ENCODE assay signal across 23 cellular contexts in genomic region chr7:158854681-158855081, GRCh38. TPM values are rescaled to one million over a fixed set of nuclear protein-coding genes. Genes with fewer than 3 reads are reported as not detected.
A peak's percentile ranks its signal among the peaks of the same experiment; 100 is the strongest.
DNase-seq lines count a peak whose midpoint lies in the region; ATAC-seq, FAIRE-seq and TF ChIP-seq lines count a peak whose summit lies in the region.
"Had no signal": no experiment of that assay in that cellular context is flagged by ENCODE, and none has a peak within 500 bp of the region (broad histone marks: within the 10 kb centered on the region; RNA-seq: fewer than 3 reads in every experiment).

No MANE protein-coding gene starts in this region.

- H2BK120ac ChIP-seq in neuronal stem cell (ENCODE audit: low read depth, low read length): no peak overlapping the region

- H3K79me1 ChIP-seq in neuronal stem cell (ENCODE audit: low read depth, low read length): peaks cover 4% of the 10 kb centered on the region

- H3K4ac ChIP-seq in neuronal stem cell (ENCODE audit: low read length): no peak overlapping the region

- peaks cover 23% of the 10 kb centered on the region for H3K4me1 Mint-ChIP-seq in activated CD4-positive, alpha-beta T cell treated with anti-CD3 and anti-CD28 coated beads for 36 hours

- no peak overlapping the region for H4K8ac ChIP-seq in neuronal stem cell (ENCODE audit: low read depth, low read length)

- in situ Hi-C loops in K562 (cut with MboI): no loop called here

- DNase-seq in activated CD4-positive, alpha-beta T cell treated with anti-CD3 and anti-CD28 coated beads for 36 hours: no peak
- DNase-seq in activated CD4-positive, alpha-beta T cell treated with anti-CD3 and anti-CD28 coated beads, Interleukin-2, amount 50 U/mL, for 1 hour: no peak
- DNase-seq in Karpas-422 (peak; percentile 50), K562 (ENCODE audit: extremely low read depth in 1 of 4, low spot score in 3 of 4) (no peak), neuronal stem cell (ENCODE audit: low spot score) (no peak), iPS-NIHi7 (ENCODE audit: extremely low spot score) (no peak), SKM-1 (lab: John Stamatoyannopoulos, UW; ENCODE audit: unreplicated experiment) (no peak), COLO829 (ENCODE audit: low spot score) (no peak)
- DNase-seq: central memory CD4-positive, alpha-beta T cell; heart left ventricle; KBM-7; NCI-H1092; NCI-H2107; NCI-H526; PC-9; stimulated activated CD4-positive, alpha-beta T cell treated with anti-CD3 and anti-CD28 coated beads, Interleukin-15, amount 100 ng/mL, for 24 hours; stimulated activated naive CD8-positive, alpha-beta T cell treated with anti-CD3 and anti-CD28 coated beads, Interleukin-15, Interleukin-2, amounts not matched to agents 100 U/mL and 50 U/mL, for 24 hours had no signal

- no peak for TF ChIP-seq CTCF in K562 (IDR thresholded peaks at IDR 0.05 in 2 of 3, conservative IDR thresholded peaks at IDR 0.05 in 1 of 3; ENCODE audit: insufficient read depth in 2 of 3, low read depth in 1 of 3, low read length in 3 of 3)

- TF ChIP-seq RAD21 in K562 (CRISPR knock-in tag; conservative IDR thresholded peaks at IDR 0.05 in 1 of 2, IDR thresholded peaks at IDR 0.05 in 1 of 2): no peak

- no peaks in the 10 kb centered on the region for H3K27me3 ChIP-seq in Karpas-422 (ENCODE audit: low read length)
- H3K27me3 ChIP-seq in K562 (ENCODE audit: control insufficient read depth in 2 of 2, insufficient read depth in 2 of 2, low read length in 2 of 2): no peaks in the 10 kb centered on the region
- H3K27me3 ChIP-seq in neuronal stem cell (ENCODE audit: control insufficient read depth in 3 of 3, insufficient read depth in 3 of 3, low read depth in 1 of 3, low read length in 3 of 3): no peaks in the 10 kb centered on the region
- H3K27me3 ChIP-seq: adrenal gland, heart left ventricle had no signal

- ATAC-seq in activated CD4-positive, alpha-beta T cell treated with anti-CD3 and anti-CD28 coated beads for 36 hours: no peak
- no peak for ATAC-seq in K562
- ATAC-seq: heart left ventricle; stimulated activated naive CD8-positive, alpha-beta T cell treated with anti-CD3 and anti-CD28 coated beads, Interleukin-15, Interleukin-2, amounts not matched to agents 100 U/mL and 50 U/mL, for 24 hours had no signal

- H3K27ac ChIP-seq in Karpas-422 (ENCODE audit: low read length): peak overlapping the region; percentile 87
- H3K27ac ChIP-seq in K562 (ENCODE audit: extremely low read depth, low read depth, low read length): no peak overlapping the region
- H3K27ac ChIP-seq in neuronal stem cell (replicated peaks; ENCODE audit: low read length): no peak overlapping the region
- H3K27ac ChIP-seq: adrenal gland, heart left ventricle, PC-9 had no signal

- H3K4me1 ChIP-seq in Karpas-422 (ENCODE audit: low read length) (peaks cover 69% of the 10 kb centered on the region), K562 (replicated peaks in 1 of 2; ENCODE audit: control insufficient read depth in 2 of 2, insufficient read depth in 2 of 2, low read length in 2 of 2) (peaks cover 34% of the 10 kb centered on the region in 2 experiments), neuronal stem cell (ENCODE audit: control insufficient read depth in 2 of 2, insufficient read depth in 1 of 2, low read depth in 1 of 2, low read length in 2 of 2) (peaks cover 4 to 16% of the 10 kb centered on the region in 2 donors)

- H3K36me3 ChIP-seq in Karpas-422 (ENCODE audit: insufficient read depth, low read length) (peaks cover 2% of the 10 kb centered on the region; the same call in 1 of the 2 replicates), K562 (ENCODE audit: control insufficient read depth, insufficient read depth, low read length) (peaks cover 6% of the 10 kb centered on the region; the same call in 2 of the 3 replicates), neuronal stem cell (replicated peaks in 1 of 2; ENCODE audit: control insufficient read depth in 2 of 2, insufficient read depth in 2 of 2, low read length in 2 of 2) (no peaks in the 10 kb centered on the region)
- H3K36me3 ChIP-seq: adrenal gland, HAP-1, heart left ventricle had no signal

- H2AFZ ChIP-seq in Karpas-422 (ENCODE audit: low read length): no peak overlapping the region; the same call in none of the 2 replicates
- H2AFZ ChIP-seq in K562 (ENCODE audit: low read depth, low read length): no peak overlapping the region
- no peak overlapping the region for H2AFZ ChIP-seq in neuronal stem cell (ENCODE audit: low read length)

- H3K4me3 Mint-ChIP-seq in activated CD4-positive, alpha-beta T cell treated with anti-CD3 and anti-CD28 coated beads for 36 hours: peak overlapping the region; percentile 92
- H3K4me3 Mint-ChIP-seq: CD14-positive monocyte had no signal

- H3K36me3 Mint-ChIP-seq in activated CD4-positive, alpha-beta T cell treated with anti-CD3 and anti-CD28 coated beads for 36 hours (ENCODE audit: low read depth): no peaks in the 10 kb centered on the region
- H3K36me3 Mint-ChIP-seq: CD14-positive monocyte had no signal

- TF ChIP-seq EP300 in K562 (IDR thresholded peaks at IDR 0.05; ENCODE audit: low read length): no peak

- H3K79me2 ChIP-seq in Karpas-422 (ENCODE audit: low read length): peaks cover 30% of the 10 kb centered on the region
- H3K79me2 ChIP-seq in K562 (ENCODE audit: control insufficient read depth, insufficient read depth, low read length): peaks cover 31% of the 10 kb centered on the region

- H2BK12ac ChIP-seq in neuronal stem cell (ENCODE audit: low read length): no peak overlapping the region

- H3K4me3 ChIP-seq in Karpas-422 (ENCODE audit: low read length) (peak overlapping the region; percentile 83; the same call in 1 of the 2 replicates), K562 (no peak overlapping the region), neuronal stem cell (ENCODE audit: low read length in 2 of 2) (no peak overlapping the region)
- H3K4me3 ChIP-seq: adrenal gland, HAP-1, heart left ventricle, lung had no signal

- no TSS peak for BruUV-seq in K562 (replicated peaks; lab: Mats Ljungman, UMichigan)

- no peak overlapping the region for H2BK15ac ChIP-seq in neuronal stem cell (ENCODE audit: low read length)

- H2AK5ac ChIP-seq in neuronal stem cell (ENCODE audit: low read depth, low read length): no peak overlapping the region

- H2BK5ac ChIP-seq in neuronal stem cell (ENCODE audit: low read length): no peak overlapping the region

- no peak overlapping the region for H3K18ac ChIP-seq in neuronal stem cell (ENCODE audit: low read length)

- H3K9me1 ChIP-seq in K562 (ENCODE audit: control insufficient read depth, insufficient read depth, low read length): no peaks in the 10 kb centered on the region

- no peaks in the 10 kb centered on the region for H3K9me2 ChIP-seq in Karpas-422 (replicated peaks; ENCODE audit: insufficient read depth, low read length)

- peak overlapping the region; percentile 60; the same call in 1 of the 2 replicates for H3K9ac ChIP-seq in Karpas-422 (ENCODE audit: low read length)
- no peak overlapping the region for H3K9ac ChIP-seq in K562 (ENCODE audit: insufficient read depth in 1 of 2, low read depth in 2 of 2, low read length in 2 of 2)
- H3K9ac ChIP-seq in neuronal stem cell (ENCODE audit: low read depth, low read length, poor library complexity): no peak overlapping the region

- H3K23ac ChIP-seq in neuronal stem cell (ENCODE audit: low read depth, low read length, poor library complexity): no peak overlapping the region

- no peaks in the 10 kb centered on the region for H3K9me3 ChIP-seq in Karpas-422 (ENCODE audit: low read length)
- no peaks in the 10 kb centered on the region for H3K9me3 ChIP-seq in K562 (replicated peaks; ENCODE audit: control insufficient read depth, insufficient read depth, low read depth, low read length)
- no peaks in the 10 kb centered on the region for H3K9me3 ChIP-seq in neuronal stem cell (replicated peaks in 1 of 2; ENCODE audit: control insufficient read depth in 2 of 2, insufficient read depth in 1 of 2, low read depth in 1 of 2, low read length in 2 of 2)
- H3K9me3 ChIP-seq: adrenal gland, HAP-1, heart left ventricle had no signal

- H3K9me3 Mint-ChIP-seq in activated CD4-positive, alpha-beta T cell treated with anti-CD3 and anti-CD28 coated beads for 36 hours (ENCODE audit: low read depth): no peaks in the 10 kb centered on the region

- H3K14ac ChIP-seq in neuronal stem cell (ENCODE audit: low read length): no peak overlapping the region

- no peak for TF ChIP-seq POLR2A in K562 (conservative IDR thresholded peaks at IDR 0.05)

- peak overlapping the region; percentile 44 for H3K4me2 ChIP-seq in Karpas-422 (ENCODE audit: low read depth, low read length, poor library complexity, severe bottlenecking)
- H3K4me2 ChIP-seq in K562 (ENCODE audit: insufficient read depth, low read length): no peak overlapping the region; the same call in 1 of the 2 replicates
- no peak overlapping the region for H3K4me2 ChIP-seq in neuronal stem cell (ENCODE audit: insufficient read depth, low read length, poor library complexity, severe bottlenecking)

- no peaks in the 10 kb centered on the region for H3K27me3 Mint-ChIP-seq in activated CD4-positive, alpha-beta T cell treated with anti-CD3 and anti-CD28 coated beads for 36 hours

- peak overlapping the region; percentile 53 for H4K91ac ChIP-seq in neuronal stem cell (ENCODE audit: low read depth, low read length, poor library complexity)

- WGBS in K562 (ENCODE audit: insufficient coverage, low coverage, missing lambda C conversion rate): 63% methylated on average over 7 of the region's 7 CpGs
- WGBS in neuronal stem cell (ENCODE audit: extremely low coverage in 2 of 2, insufficient read length in 2 of 2, insufficient replicate concordance in 1 of 2), 2 donors: no CpG with 5 or more reads among the region's 7 CpGs

- POLR2A ChIA-PET in activated CD4-positive, alpha-beta T cell treated with anti-CD3 and anti-CD28 coated beads for 36 hours (lab: Charles Lee): no interaction called here
- POLR2A ChIA-PET in K562 (lab: Yijun Ruan, JAX): interaction anchor here (0.6 to 2.8 kb wide), 5 partner anchors 9 to 199 kb away, joined by 3 to 14 read pairs (median 3); partner anchors contain the start of gene NCAPG2

- H4K20me1 ChIP-seq in Karpas-422 (ENCODE audit: insufficient read depth, low read depth, low read length) (no peaks in the 10 kb centered on the region), K562 (replicated peaks; ENCODE audit: control insufficient read depth, insufficient read depth, low read length) (no peaks in the 10 kb centered on the region)

- no peak overlapping the region for H3K27ac Mint-ChIP-seq in activated CD4-positive, alpha-beta T cell treated with anti-CD3 and anti-CD28 coated beads for 36 hours

- CTCF ChIA-PET in activated CD4-positive, alpha-beta T cell treated with anti-CD3 and anti-CD28 coated beads for 36 hours (lab: Charles Lee): interaction anchor here (0.6 to 1.2 kb wide), 3 partner anchors 9 to 25 kb away, joined by 3 to 5 read pairs (median 3); partner anchors contain the start of gene ESYT2
- CTCF ChIA-PET in K562 (lab: Yijun Ruan, JAX; ENCODE audit: low intra/inter-chr PET ratio): no interaction called here

- FAIRE-seq in K562 (lab: Jason Lieb, UNC): no peak
- FAIRE-seq: A204.1, islet of Langerhans had no signal

- intact Hi-C loops in activated CD4-positive, alpha-beta T cell treated with anti-CD3 and anti-CD28 coated beads for 36 hours (cut with DNase I, micrococcal nuclease): no loop called here
- intact Hi-C loops in K562 (cut with micrococcal nuclease): no loop called here

RNA-seq across cellular contexts. Expression of gene DYNC2I1, which starts 1.7 kb away (rescaled TPM):
- 10 to 100 TPM; 14.0 to 15.2 TPM for total RNA-seq in activated CD4-positive, alpha-beta T cell treated with anti-CD3 and anti-CD28 coated beads for 36 hours
- total RNA-seq in Karpas-422 (2014; rRNA removed; shearing (Covaris generic); ENCODE audit: low replicate concordance): 15.9 and 40.0 TPM in 2 replicates
- total RNA-seq in K562 (2011; cell fraction: chromatin; rRNA removed; ENCODE audit: low replicate concordance): 95.4 and 308 TPM in 2 replicates
- total RNA-seq in K562 (2011; cell fraction: nucleolus; rRNA removed): 44.7 and 52.6 TPM in 2 replicates
- 111 and 142 TPM in 2 replicates for total RNA-seq in K562 (2011; cell fraction: nucleoplasm; rRNA removed)
- total RNA-seq in K562 (2014; rRNA removed) (24.7 and 28.3 TPM in 2 replicates), K562 (2014; rRNA removed; fragmentation: Illumina TruSeq; extraction: Trizol) (21.9 and 24.0 TPM in 2 replicates), K562 (2015; rRNA removed; fragmentation: Illumina TruSeq; extraction: Trizol) (17.7 and 20.6 TPM in 2 replicates), K562 (2021) (23.1 and 27.1 TPM in 2 replicates)
- polyA plus RNA-seq in K562 (2011; rRNA removed) (33.3 and 37.9 TPM in 2 replicates), K562 (2014; fragmentation: Illumina TruSeq; extraction: Trizol) (20.3 and 36.5 TPM in 2 replicates), K562 (2014; fragmentation: Nextera tagmentation; extraction: Ambion mirVana) (1 to 10 TPM; 1.3 to 1.6 TPM), K562 (2014; rRNA removed) (39.3 and 42.5 TPM in 2 replicates)
- 44.5 and 61.9 TPM in 2 replicates for polyA plus RNA-seq in K562 (2011; cell fraction: cytosol; rRNA removed)
- 138 and 267 TPM in 2 replicates for polyA plus RNA-seq in K562 (2011; cell fraction: nucleus; rRNA removed)
- polyA plus RNA-seq in K562 (2012): 27.1 and 46.7 TPM in 2 replicates
- polyA minus RNA-seq in K562 (2011; rRNA and poly(A)+ RNA removed): 42.0 and 45.1 TPM in 2 replicates
- polyA minus RNA-seq in K562 (2011; cell fraction: cytosol; rRNA and poly(A)+ RNA removed): 20.7 and 21.2 TPM in 2 replicates
- polyA minus RNA-seq in K562 (2011; cell fraction: nucleus; rRNA and poly(A)+ RNA removed): 40.8 and 41.6 TPM in 2 replicates
- polyA plus RNA-seq in neuronal stem cell (2013, experiment 1 of 2): 14.3 TPM
- 17.2 TPM for polyA plus RNA-seq in neuronal stem cell (2013, experiment 2 of 2)

RNA-seq across cellular contexts. Expression of gene ESYT2, which starts 25.4 kb away (rescaled TPM):
- total RNA-seq in activated CD4-positive, alpha-beta T cell treated with anti-CD3 and anti-CD28 coated beads for 36 hours: 10 to 100 TPM; 68.5 to 73.7 TPM
- 216 and 242 TPM in 2 replicates for total RNA-seq in Karpas-422 (2014; rRNA removed; shearing (Covaris generic); ENCODE audit: low replicate concordance)
- total RNA-seq in K562 (2011; cell fraction: chromatin; rRNA removed; ENCODE audit: low replicate concordance): 111 and 160 TPM in 2 replicates
- 87.6 and 91.1 TPM in 2 replicates for total RNA-seq in K562 (2011; cell fraction: nucleolus; rRNA removed)
- total RNA-seq in K562 (2011; cell fraction: nucleoplasm; rRNA removed): 118 and 155 TPM in 2 replicates
- total RNA-seq in K562 (2014; rRNA removed) (64.7 and 68.7 TPM in 2 replicates), K562 (2014; rRNA removed; fragmentation: Illumina TruSeq; extraction: Trizol) (70.9 and 72.5 TPM in 2 replicates), K562 (2015; rRNA removed; fragmentation: Illumina TruSeq; extraction: Trizol) (63.1 and 67.1 TPM in 2 replicates), K562 (2021) (62.4 and 67.5 TPM in 2 replicates)
- polyA plus RNA-seq in K562 (2011; rRNA removed) (57.5 and 86.9 TPM in 2 replicates), K562 (2014; fragmentation: Illumina TruSeq; extraction: Trizol) (55.5 and 58.2 TPM in 2 replicates), K562 (2014; fragmentation: Nextera tagmentation; extraction: Ambion mirVana) (1 to 10 TPM; 5.8 to 8.3 TPM), K562 (2014; rRNA removed) (44.0 and 45.2 TPM in 2 replicates)
- polyA plus RNA-seq in K562 (2011; cell fraction: cytosol; rRNA removed): 44.1 and 45.9 TPM in 2 replicates
- polyA plus RNA-seq in K562 (2011; cell fraction: nucleus; rRNA removed): 43.3 and 60.6 TPM in 2 replicates
- polyA plus RNA-seq in K562 (2012): 47.5 and 54.2 TPM in 2 replicates
- polyA minus RNA-seq in K562 (2011; rRNA and poly(A)+ RNA removed): 119 and 154 TPM in 2 replicates
- 70.0 and 93.0 TPM in 2 replicates for polyA minus RNA-seq in K562 (2011; cell fraction: cytosol; rRNA and poly(A)+ RNA removed)
- 35.4 and 43.4 TPM in 2 replicates for polyA minus RNA-seq in K562 (2011; cell fraction: nucleus; rRNA and poly(A)+ RNA removed)
- polyA plus RNA-seq in neuronal stem cell (2013, experiment 1 of 2): 11.4 TPM
- polyA plus RNA-seq in neuronal stem cell (2013, experiment 2 of 2): 11.9 TPM
